ENCODE assay signal across 8 cellular contexts in genomic region chr12:108129017-108129812, GRCh38.
A peak's percentile ranks its signal among the peaks of the same experiment; 100 is the strongest.
DNase-seq lines count a peak whose midpoint lies in the region; ATAC-seq and TF ChIP-seq lines count a peak whose summit lies in the region.

TSS of gene WSCD2 (plus strand) at chr12:108129288. CDS start at chr12:108195833, 66,545 bp downstream.

- peak within 1 kb of the TSS; percentile 17 for H3K27ac Mint-ChIP-seq in stimulated activated memory B cell treated with anti-CD40 and anti-IgM and Interleukin-4, amounts not matched to agents 10 μg/mL and 1 μg/mL and 100 μg/mL, for 72 hours

- H3K27me3 ChIP-seq in layer of hippocampus (ENCODE audit: control insufficient read depth, insufficient read depth, low read length) = no peaks in the 10 kb centered on the region

- peaks cover 21% of the 10 kb centered on the region for H3K27me3 Mint-ChIP-seq in stimulated activated memory B cell treated with anti-CD40 and anti-IgM and Interleukin-4, amounts not matched to agents 10 μg/mL and 1 μg/mL and 100 μg/mL, for 72 hours

- peak within 1 kb of the TSS; percentile 47 for H3K27ac ChIP-seq in layer of hippocampus (ENCODE audit: low read depth, low read length)

- peak; percentile 14 for TF ChIP-seq CTCF in choroid plexus epithelial cell (conservative IDR thresholded peaks at IDR 0.05; ENCODE audit: low read depth, low read length)

- peaks cover 34% of the 10 kb centered on the region for H3K4me1 Mint-ChIP-seq in stimulated activated memory B cell treated with anti-CD40 and anti-IgM and Interleukin-4, amounts not matched to agents 10 μg/mL and 1 μg/mL and 100 μg/mL, for 72 hours

- peak within 1 kb of the TSS; percentile 14 for H3K4me3 ChIP-seq in choroid plexus epithelial cell (ENCODE audit: low read depth, low read length)

- H3K9me3 Mint-ChIP-seq in stimulated activated memory B cell treated with anti-CD40 and anti-IgM and Interleukin-4, amounts not matched to agents 10 μg/mL and 1 μg/mL and 100 μg/mL, for 72 hours = no peaks in the 10 kb centered on the region

- H3K36me3 Mint-ChIP-seq in stimulated activated memory B cell treated with anti-CD40 and anti-IgM and Interleukin-4, amounts not matched to agents 10 μg/mL and 1 μg/mL and 100 μg/mL, for 72 hours = no peaks in the 10 kb centered on the region

- peak; percentile 85 for ATAC-seq in stimulated activated memory B cell treated with anti-CD40 and anti-IgM and Interleukin-4, amounts not matched to agents 10 μg/mL and 1 μg/mL and 100 μg/mL, for 72 hours
- no peak for ATAC-seq in GM21528 (IDR thresholded peaks at IDR 0.05; ENCODE audit: low FRiP score, unreplicated experiment)

- H3K4me3 Mint-ChIP-seq in stimulated activated memory B cell treated with anti-CD40 and anti-IgM and Interleukin-4, amounts not matched to agents 10 μg/mL and 1 μg/mL and 100 μg/mL, for 72 hours = peak within 1 kb of the TSS; percentile 83

- peak; percentile 6 for DNase-seq in activated CD4-positive, alpha-beta T cell treated with anti-CD3 and anti-CD28 coated beads for 48 hours
- DNase-seq in activated CD4-positive, alpha-beta T cell treated with anti-CD3 and anti-CD28 coated beads for 1 hour = no peak
- DNase-seq in NCI-H748 treated with DMSO at 0.1 percent for 48 hours (lab: John Stamatoyannopoulos, UW) = peak; percentile 51
- DNase-seq in choroid plexus epithelial cell (ENCODE audit: low read depth) = peak; percentile 19
- no peak for DNase-seq in T-helper 1 cell

Comparison
In these comparisons a context has a peak if more than half of its experiments do, and no peak if none do; other contexts are left out.
1. DNase-seq: peak in activated CD4-positive, alpha-beta T cell treated with anti-CD3 and anti-CD28 coated beads for 48 hours (single experiment), NCI-H748 treated with DMSO at 0.1 percent for 48 hours (single experiment) and choroid plexus epithelial cell (single experiment); none in activated CD4-positive, alpha-beta T cell treated with anti-CD3 and anti-CD28 coated beads for 1 hour (single experiment) and T-helper 1 cell (0 of 5).